ENCODE assay signal across 8 cellular contexts in genomic region chr1:170881268-170882265, GRCh38. TPM values are rescaled to one million over a fixed set of nuclear protein-coding genes. Genes with fewer than 3 reads are reported as not detected.
DNase-seq lines count a peak whose midpoint lies in the region; ATAC-seq, FAIRE-seq and TF ChIP-seq lines count a peak whose summit lies in the region.
"Had no signal": no experiment of that assay in that cellular context is flagged by ENCODE, and none has a peak within 500 bp of the region (broad histone marks: within the 10 kb centered on the region; RNA-seq: fewer than 3 reads in every experiment).

No MANE protein-coding gene starts in this region.

- H3K9me3 Mint-ChIP-seq in effector memory CD8-positive, alpha-beta T cell: peaks cover 0 to 3% of the 10 kb centered on the region in 2 donors

- intact Hi-C loops in ovary (cut with DNase I): loop anchor here in 1 of 4 donors (5.0 kb wide), 1 partner anchor 869 kb away; no protein-coding TSS in a partner anchor

- H3K27me3 Mint-ChIP-seq in effector memory CD8-positive, alpha-beta T cell: peaks cover 6 to 17% of the 10 kb centered on the region in 2 donors
- H3K27me3 Mint-ChIP-seq: activated B cell treated with CpG ODN at 0.5 μM for 24 hours had no signal

- no peak overlapping the region for H3K4me3 Mint-ChIP-seq in effector memory CD8-positive, alpha-beta T cell
- H3K4me3 Mint-ChIP-seq: activated B cell treated with CpG ODN at 0.5 μM for 24 hours had no signal

- no peaks in the 10 kb centered on the region for H3K4me1 Mint-ChIP-seq in effector memory CD8-positive, alpha-beta T cell (ENCODE audit: low read depth in 2 of 2)
- H3K4me1 Mint-ChIP-seq: activated B cell treated with CpG ODN at 0.5 μM for 24 hours had no signal

- no peak overlapping the region for H3K27ac Mint-ChIP-seq in effector memory CD8-positive, alpha-beta T cell
- H3K27ac Mint-ChIP-seq: activated B cell treated with CpG ODN at 0.5 μM for 24 hours had no signal

- 16 to 18% (median 17%) methylated on average over 5 of the region's 5 CpGs for whole genome bisulfite sequencing in ovary, 3 donors

- H3K27ac ChIP-seq in ovary: no peak overlapping the region

- H3K4me1 ChIP-seq in ovary (ENCODE audit: insufficient read depth): no peaks in the 10 kb centered on the region

- TF ChIP-seq EP300 in ovary (IDR thresholded peaks at IDR 0.05): no peak

- FAIRE-seq in GM19239 (lab: Jason Lieb, UNC): peak; percentile 49

- no peaks in the 10 kb centered on the region for H3K27me3 ChIP-seq in ovary

- no peaks in the 10 kb centered on the region for H3K36me3 Mint-ChIP-seq in effector memory CD8-positive, alpha-beta T cell (ENCODE audit: insufficient read depth)

- peak; percentile 53 to 84 (median 79) for TF ChIP-seq CTCF in ovary (IDR thresholded peaks at IDR 0.05)

- no peak overlapping the region for H3K4me3 ChIP-seq in ovary

- no peaks in the 10 kb centered on the region for H3K36me3 ChIP-seq in ovary

- DNase-seq in GM19239 (ENCODE audit: insufficient read length, low spot score): no peak
- peak; percentile 3 to 18 for DNase-seq in NCI-H1930 (lab: John Stamatoyannopoulos, UW)
- peak; percentile 16 to 30 for DNase-seq in dermis microvascular lymphatic vessel endothelial cell (ENCODE audit: low read depth in 2 of 2)
- peak in 1 of 5 donors; percentile 19 for DNase-seq in ovary
- DNase-seq in effector memory CD8-positive, alpha-beta T cell: no peak
- DNase-seq: activated B cell treated with CpG ODN at 0.5 μM for 24 hours had no signal

- TF ChIP-seq POLR2A in ovary (IDR thresholded peaks at IDR 0.05): no peak

- H3K9me3 ChIP-seq in ovary: no peaks in the 10 kb centered on the region

- no peak for ATAC-seq in effector memory CD8-positive, alpha-beta T cell (replicated peaks)
- ATAC-seq in GM18867 (IDR thresholded peaks at IDR 0.05; ENCODE audit: unreplicated experiment): no peak
- ATAC-seq in HG03354 (IDR thresholded peaks at IDR 0.05; ENCODE audit: poor library complexity, severe bottlenecking, unreplicated experiment): no peak

RNA-seq across cellular contexts. Expression of gene MROH9, which starts 53.8 kb away (rescaled TPM):
- total RNA-seq in dermis microvascular lymphatic vessel endothelial cell (not detected in 2 replicates), ovary (1 to 10 TPM in 1 of 7 donors, under 1 TPM in 3, not detected in 3; 0.07 to 1.3 (median 0.16) TPM)
- polyA plus RNA-seq in ovary: not detected
- total RNA-seq: activated B cell treated with CpG ODN at 0.5 μM for 24 hours had no signal

Comparison
In these comparisons a context has a peak if more than half of its experiments do, and no peak if none do; other contexts are left out.
1. DNase-seq: peak in NCI-H1930 (2 of 2) and dermis microvascular lymphatic vessel endothelial cell (2 of 2); none in GM19239 (single experiment) and effector memory CD8-positive, alpha-beta T cell (0 of 3).